Comparison of ENCODE assay signal across 24 cellular contexts in genomic region chr4:64911846-64912245, GRCh38.
DNase-seq lines count a peak whose midpoint lies in the region; ATAC-seq and TF ChIP-seq lines count a peak whose summit lies in the region.
"Had no signal": no experiment of that assay in that cellular context is flagged by ENCODE, and none has a peak within 500 bp of the region (broad histone marks: within the 10 kb centered on the region; RNA-seq: fewer than 3 reads in every experiment).

No MANE protein-coding gene starts in this region.

- no peaks in the 10 kb centered on the region for H3K79me2 ChIP-seq in KMS-11 (ENCODE audit: insufficient read depth, low read depth)

- WGBS in gastroesophageal sphincter (ENCODE audit: low coverage in 1 of 2), 2 donors = 60 to 68% methylated on average over 2 of the region's 2 CpGs

- H3K4me1 ChIP-seq in KMS-11 (ENCODE audit: low read depth, poor library complexity, severe bottlenecking) (no peaks in the 10 kb centered on the region), gastroesophageal sphincter (no peaks in the 10 kb centered on the region)
- H3K4me1 ChIP-seq: ascending aorta, left lung, spleen, suprapubic skin had no signal

- H3K4me3 Mint-ChIP-seq in WTC11 = no peak overlapping the region
- H3K4me3 Mint-ChIP-seq: activated CD4-positive, alpha-beta memory T cell treated with anti-CD3 and anti-CD28 coated beads, Interleukin-2, amount 10 ng/mL, durations not matched to agents 7 days and 5 days; activated naive CD8-positive, alpha-beta T cell treated with anti-CD3 and anti-CD28 coated beads for 36 hours; HFFc6; IgD-negative memory B cell; mesothelial cell of epicardium; natural killer cell; stimulated activated memory B cell treated with anti-CD40 and anti-IgM and Interleukin-4, amounts not matched to agents 10 μg/mL and 1 μg/mL and 100 μg/mL, for 72 hours had no signal

- H3K27me3 ChIP-seq in KMS-11 (ENCODE audit: insufficient read depth, low read depth) (no peaks in the 10 kb centered on the region), gastroesophageal sphincter (no peaks in the 10 kb centered on the region)
- H3K27me3 ChIP-seq: ascending aorta, left lung, spleen, suprapubic skin had no signal

- TF ChIP-seq EP300 in gastroesophageal sphincter (IDR thresholded peaks at IDR 0.05) = no peak

- H3K27ac Mint-ChIP-seq in WTC11 = no peak overlapping the region
- H3K27ac Mint-ChIP-seq: activated CD4-positive, alpha-beta memory T cell treated with anti-CD3 and anti-CD28 coated beads, Interleukin-2, amount 10 ng/mL, durations not matched to agents 7 days and 5 days; activated naive CD8-positive, alpha-beta T cell treated with anti-CD3 and anti-CD28 coated beads for 36 hours; HFFc6; IgD-negative memory B cell; mesothelial cell of epicardium; natural killer cell; stimulated activated memory B cell treated with anti-CD40 and anti-IgM and Interleukin-4, amounts not matched to agents 10 μg/mL and 1 μg/mL and 100 μg/mL, for 72 hours had no signal

- H2AFZ ChIP-seq in KMS-11 (ENCODE audit: low read depth) = no peak overlapping the region

- H3K4me2 ChIP-seq in KMS-11 = no peak overlapping the region

- H3K27ac ChIP-seq in KMS-11 (no peak overlapping the region), gastroesophageal sphincter (no peak overlapping the region)
- H3K27ac ChIP-seq: ascending aorta, left lung, spleen, suprapubic skin had no signal

- H3K36me3 Mint-ChIP-seq in WTC11 = peaks cover 26% of the 10 kb centered on the region
- H3K36me3 Mint-ChIP-seq: activated naive CD8-positive, alpha-beta T cell treated with anti-CD3 and anti-CD28 coated beads for 36 hours; IgD-negative memory B cell; mesothelial cell of epicardium; stimulated activated memory B cell treated with anti-CD40 and anti-IgM and Interleukin-4, amounts not matched to agents 10 μg/mL and 1 μg/mL and 100 μg/mL, for 72 hours had no signal

- peak; percentile 99 for ATAC-seq in WTC11
- no peak for ATAC-seq in gastroesophageal sphincter
- ATAC-seq: left lung; natural killer cell; stimulated activated memory B cell treated with anti-CD40 and anti-IgM and Interleukin-4, amounts not matched to agents 10 μg/mL and 1 μg/mL and 100 μg/mL, for 72 hours had no signal

- no peaks in the 10 kb centered on the region for H4K20me1 ChIP-seq in KMS-11 (ENCODE audit: insufficient read depth)

- H3K9me3 Mint-ChIP-seq in WTC11 = peaks cover 30% of the 10 kb centered on the region

- TF ChIP-seq POLR2A in gastroesophageal sphincter (IDR thresholded peaks at IDR 0.05) = no peak

- H3K4me3 ChIP-seq in KMS-11 (IDR thresholded peaks at IDR 0.05; ENCODE audit: insufficient read depth, low read depth, low read length) = no peak overlapping the region
- H3K4me3 ChIP-seq in gastroesophageal sphincter = no peak overlapping the region
- H3K4me3 ChIP-seq: ascending aorta, left lung, spleen, suprapubic skin had no signal

- DNase-seq in NCI-H1417 (lab: John Stamatoyannopoulos, UW) (peak in 2 of 3 experiments; percentile 5 to 52), NCI-H1417 treated with DMSO at 0.1 percent for 48 hours (lab: John Stamatoyannopoulos, UW) (no peak), WTC11 (ENCODE audit: low spot score) (peak; percentile 37), kidney tubule cell (ENCODE audit: low spot score) (peak; percentile 31), NCI-H128 (lab: John Stamatoyannopoulos, UW; ENCODE audit: unreplicated experiment) (no peak), mesenteric fat pad (ENCODE audit: low spot score) (no peak)
- DNase-seq: activated CD4-positive, alpha-beta memory T cell treated with anti-CD3 and anti-CD28 coated beads, Interleukin-2, amount 10 ng/mL, durations not matched to agents 7 days and 5 days; activated naive CD8-positive, alpha-beta T cell treated with anti-CD3 and anti-CD28 coated beads for 36 hours; glutamatergic neuron; HFFc6; left lung; MM.1S; natural killer cell; NCI-H187; Right ventricle myocardium superior; spleen; stimulated activated CD4-positive, alpha-beta T cell treated with anti-CD3 and anti-CD28 coated beads, Interleukin-4, amount 100 ng/mL, for 1 hour had no signal

- POLR2A ChIA-PET in WTC11 (lab: Charles Lee) = no interaction called here

- no peak overlapping the region for H3K9ac ChIP-seq in KMS-11

- no peaks in the 10 kb centered on the region for H3K27me3 Mint-ChIP-seq in WTC11 (ENCODE audit: low read depth)
- H3K27me3 Mint-ChIP-seq: activated CD4-positive, alpha-beta memory T cell treated with anti-CD3 and anti-CD28 coated beads, Interleukin-2, amount 10 ng/mL, durations not matched to agents 7 days and 5 days; activated naive CD8-positive, alpha-beta T cell treated with anti-CD3 and anti-CD28 coated beads for 36 hours; IgD-negative memory B cell; stimulated activated memory B cell treated with anti-CD40 and anti-IgM and Interleukin-4, amounts not matched to agents 10 μg/mL and 1 μg/mL and 100 μg/mL, for 72 hours had no signal

- peaks cover 10% of the 10 kb centered on the region for H3K4me1 Mint-ChIP-seq in WTC11
- H3K4me1 Mint-ChIP-seq: activated CD4-positive, alpha-beta memory T cell treated with anti-CD3 and anti-CD28 coated beads, Interleukin-2, amount 10 ng/mL, durations not matched to agents 7 days and 5 days; activated naive CD8-positive, alpha-beta T cell treated with anti-CD3 and anti-CD28 coated beads for 36 hours; IgD-negative memory B cell; mesothelial cell of epicardium; natural killer cell; stimulated activated memory B cell treated with anti-CD40 and anti-IgM and Interleukin-4, amounts not matched to agents 10 μg/mL and 1 μg/mL and 100 μg/mL, for 72 hours had no signal

- no peaks in the 10 kb centered on the region for H3K9me3 ChIP-seq in gastroesophageal sphincter
- H3K9me3 ChIP-seq: ascending aorta, left lung, suprapubic skin had no signal

- peak; percentile 26; the same call in 1 of the 2 replicates for TF ChIP-seq CTCF in KMS-11 (conservative IDR thresholded peaks at IDR 0.05; ENCODE audit: low read depth, low read length)
- no peak; the same call in 1 of the 2 replicates for TF ChIP-seq CTCF in WTC11 (IDR thresholded peaks at IDR 0.05)
- TF ChIP-seq CTCF in gastroesophageal sphincter (IDR thresholded peaks at IDR 0.05) = no peak

- CTCF ChIA-PET in WTC11 (lab: Charles Lee) = interaction anchor here (0.6 to 1.8 kb wide), 9 partner anchors 86 to 373 kb away, joined by 3 to 11 read pairs (median 3); no protein-coding TSS in a partner anchor

- no peaks in the 10 kb centered on the region for H3K36me3 ChIP-seq in KMS-11 (ENCODE audit: insufficient read depth)
- H3K36me3 ChIP-seq in gastroesophageal sphincter = no peaks in the 10 kb centered on the region
- H3K36me3 ChIP-seq: ascending aorta, left lung, spleen, suprapubic skin had no signal

TF ChIP-seq in WTC11, 78 proteins besides CTCF, POLR2A, EP300 and RAD21 (continues in another document):
- no peak for TF ChIP-seq OVOL2 (CRISPR knock-in tag; IDR thresholded peaks at IDR 0.05; ENCODE audit: borderline replicate concordance)
- no peak for TF ChIP-seq ZNF263 (CRISPR knock-in tag; IDR thresholded peaks at IDR 0.05; ENCODE audit: low read depth)
- TF ChIP-seq ZBTB43 (CRISPR knock-in tag; IDR thresholded peaks at IDR 0.05) = no peak
- no peak for TF ChIP-seq CBFB (CRISPR knock-in tag; IDR thresholded peaks at IDR 0.05; ENCODE audit: low read depth)
- no peak for TF ChIP-seq ATF6 (CRISPR knock-in tag; IDR thresholded peaks at IDR 0.05)

Comparison
In these comparisons a context has a peak if more than half of its experiments do, and no peak if none do; other contexts are left out.
1. DNase-seq: peak in NCI-H1417 (2 of 3), WTC11 (single experiment) and kidney tubule cell (single experiment); none in NCI-H1417 treated with DMSO at 0.1 percent for 48 hours (single experiment), NCI-H128 (single experiment) and mesenteric fat pad (single experiment).